Comparison of ENCODE assay signal across 1 cellular context in genomic region chrX:15493118-15494082, GRCh38.
TF ChIP-seq lines count a peak whose summit lies in the region.

TSS of gene PIR (minus strand) at chrX:15493333. CDS start at chrX:15491257, 2,076 bp downstream.

TF ChIP-seq in K562, 482 proteins besides CTCF, POLR2A, EP300 and RAD21 (continued from another document):
- TF ChIP-seq MGA (IDR thresholded peaks at IDR 0.05) (peak; percentile 74), DNMT1 (IDR thresholded peaks at IDR 0.05) (no peak), ZNF282 (CRISPR knock-in tag; IDR thresholded peaks at IDR 0.05) (no peak), POLR2G (IDR thresholded peaks at IDR 0.05; ENCODE audit: low read depth, low read length) (peak; percentile 83), ZNF696 (CRISPR knock-in tag; conservative IDR thresholded peaks at IDR 0.05) (no peak), TRIM28 (IDR thresholded peaks at IDR 0.05) (no peak; the same call in 1 of the 2 replicates), HIVEP1 (CRISPR knock-in tag; IDR thresholded peaks at IDR 0.05) (no peak), ZNF518B (CRISPR knock-in tag; IDR thresholded peaks at IDR 0.05) (no peak), SIN3A (IDR thresholded peaks at IDR 0.05; ENCODE audit: borderline replicate concordance in 2 of 2, control insufficient read depth in 1 of 2, low read depth in 2 of 2, low read length in 2 of 2) (no peak), RBM34 (IDR thresholded peaks at IDR 0.05; ENCODE audit: borderline replicate concordance, insufficient read depth, low read length) (no peak), NR2C2 (CRISPR knock-in tag; IDR thresholded peaks at IDR 0.05) (no peak), NR2C2 (tag; IDR thresholded peaks at IDR 0.05) (peak; percentile 51), ZNF780A (CRISPR knock-in tag; IDR thresholded peaks at IDR 0.05) (no peak), E2F5 (CRISPR knock-in tag; IDR thresholded peaks at IDR 0.05) (no peak), PBX2 (CRISPR knock-in tag; IDR thresholded peaks at IDR 0.05; ENCODE audit: low read depth) (0 out of 2 replicates have a peak, but pooled peaks have one; percentile 15), PBX2 (tag; conservative IDR thresholded peaks at IDR 0.05; ENCODE audit: low read depth) (peak; percentile 69)
